13 cellular contexts compared by ENCODE assay signal in genomic region chr13:44218501-44219240, GRCh38.
DNase-seq lines count a peak whose midpoint lies in the region; ATAC-seq and TF ChIP-seq lines count a peak whose summit lies in the region.
"Had no signal": no experiment of that assay in that cellular context is flagged by ENCODE, and none has a peak within 500 bp of the region (broad histone marks: within the 10 kb centered on the region; RNA-seq: fewer than 3 reads in every experiment).

No MANE protein-coding gene starts in this region.

- peak overlapping the region; percentile 78 for H3K27ac ChIP-seq in C4-2B
- H3K27ac ChIP-seq: KMS-11, parathyroid adenoma had no signal

- DNase-seq in NCI-H345 (lab: John Stamatoyannopoulos, UW) (peak; percentile 89), pons (ENCODE audit: low spot score) (peak; percentile 32), kidney glomerular epithelial cell (lab: John Stamatoyannopoulos, UW) (no peak), kidney tubule cell (ENCODE audit: low spot score) (no peak), GM19238 (ENCODE audit: insufficient read length, low spot score) (no peak)
- DNase-seq: activated gamma-delta T cell; CD4-positive, CD25-positive, alpha-beta regulatory T cell; foreskin fibroblast had no signal

- ATAC-seq in esophagus mucosa = peak; percentile 85
- ATAC-seq in HG03439 (IDR thresholded peaks at IDR 0.05; ENCODE audit: unreplicated experiment) = no peak

- TF ChIP-seq CTCF in C4-2B (conservative IDR thresholded peaks at IDR 0.05) = no peak

Comparison
In these comparisons a context has a peak if more than half of its experiments do, and no peak if none do; other contexts are left out.
1. DNase-seq: peak in NCI-H345 (single experiment) and pons (single experiment); none in kidney glomerular epithelial cell (single experiment), kidney tubule cell (single experiment) and GM19238 (single experiment).